In the genomic region with DNA sequence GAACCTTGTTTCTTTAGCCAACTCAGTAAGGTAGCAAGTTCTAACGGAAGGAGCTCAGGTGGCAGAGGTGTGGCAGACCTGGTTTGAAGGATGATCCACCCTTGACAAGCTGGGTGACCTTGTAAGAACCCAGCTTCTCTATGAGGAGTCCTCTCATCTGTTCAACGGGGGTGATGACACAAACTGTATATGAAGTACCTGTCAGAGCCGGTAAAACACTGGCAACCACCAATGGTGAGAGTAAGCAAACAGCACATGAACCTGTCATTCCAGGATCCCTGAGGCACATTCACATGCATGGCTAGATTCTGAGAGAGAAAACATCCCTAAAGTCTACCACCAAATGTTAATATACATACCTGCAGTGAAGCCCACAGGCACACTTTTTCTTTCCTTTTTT, we compare ENCODE assay signal across 16 cellular contexts. TPM values are rescaled to one million over a fixed set of nuclear protein-coding genes. Genes with fewer than 3 reads are reported as not detected.
DNase-seq lines count a peak whose midpoint lies in the region; ATAC-seq, FAIRE-seq and TF ChIP-seq lines count a peak whose summit lies in the region.
"Had no signal": no experiment of that assay in that cellular context is flagged by ENCODE, and none has a peak within 500 bp of the region (broad histone marks: within the 10 kb centered on the region; RNA-seq: fewer than 3 reads in every experiment).

No MANE protein-coding gene starts in this region.

- H3K4me3 Mint-ChIP-seq in IgD-negative memory B cell (peak overlapping the region in 3 of 4 donors; percentile 10 to 89 (median 39)), natural killer cell (peak overlapping the region; percentile 82)

- CTCF ChIA-PET in GM12878 (lab: Yijun Ruan, JAX): interaction anchor here (1.1 to 1.4 kb wide), 2 partner anchors 10 to 53 kb away, joined by 3 to 6 read pairs; no protein-coding TSS in a partner anchor

- no peak for TF ChIP-seq RAD21 in GM12878 (IDR thresholded peaks at IDR 0.05; ENCODE audit: insufficient read depth, low read depth, low read length)

- DNase-seq in COLO668 (lab: John Stamatoyannopoulos, UW; ENCODE audit: unreplicated experiment) (peak; percentile 5), GM12878 (ENCODE audit: low read depth, low spot score) (no peak), natural killer cell (no peak), NCI-H187 (lab: John Stamatoyannopoulos, UW) (no peak), DMS153 treated with DMSO at 0.1 percent for 48 hours (lab: John Stamatoyannopoulos, UW; ENCODE audit: unreplicated experiment) (no peak), G401 (ENCODE audit: low spot score) (no peak)
- DNase-seq: dermis blood vessel endothelial cell; DMS79; gastrocnemius medialis; NCI-H510A treated with DMSO at 0.1 percent for 48 hours; SIG-M5; stimulated activated CD4-positive, alpha-beta T cell treated with anti-CD3 and anti-CD28 coated beads, Interleukin-2, amount 100 ng/mL, for 48 hours had no signal

- peak overlapping the region; percentile 12 to 89 (median 71) for H3K27ac Mint-ChIP-seq in IgD-negative memory B cell
- peak overlapping the region; percentile 64 to 95 for H3K27ac Mint-ChIP-seq in natural killer cell

- H3K9me3 ChIP-seq in GM12878 (replicated peaks; ENCODE audit: control insufficient read depth, insufficient read depth, low read length): peaks cover 4% of the 10 kb centered on the region; the same call in 2 of the 3 replicates
- H3K9me3 ChIP-seq: gastrocnemius medialis, pancreas had no signal

- TF ChIP-seq CTCF in GM12878 (IDR thresholded peaks at IDR 0.05 in 2 of 3, conservative IDR thresholded peaks at IDR 0.05 in 1 of 3; ENCODE audit: control insufficient read depth in 2 of 3, extremely low read depth in 1 of 3, insufficient read depth in 1 of 3, low read depth in 3 of 3, low read length in 3 of 3): no peak
- no peak for TF ChIP-seq CTCF in natural killer cell (IDR thresholded peaks at IDR 0.05)

- H3K79me2 ChIP-seq in GM12878 (ENCODE audit: control insufficient read depth, insufficient read depth, low read length): peaks cover 52% of the 10 kb centered on the region

- SMC1A ChIA-PET in GM12878 (lab: Charles Lee; ENCODE audit: uncharacterized antibody, unreplicated experiment): interaction anchor here (0.6 to 4.9 kb wide), 4 partner anchors 9 to 53 kb away, joined by 3 to 46 read pairs (median 3); no protein-coding TSS in a partner anchor

- in situ Hi-C loops in GM12878 (cut with MboI) (no loop called here), G401 (cut with HindIII; ENCODE audit: low sequenced_read_pairs) (no loop called here)

- FAIRE-seq in GM12878 (lab: Jason Lieb, UNC): no peak
- FAIRE-seq: pancreas had no signal

- no peak for TF ChIP-seq EP300 in GM12878 (IDR thresholded peaks at IDR 0.05; ENCODE audit: borderline replicate concordance in 1 of 2, control insufficient read depth in 1 of 2, low read depth in 2 of 2, low read length in 2 of 2)

- POLR2A ChIA-PET in GM12878 (lab: Charles Lee): no interaction called here

- intact Hi-C loops in GM12878 (cut with micrococcal nuclease; ENCODE audit: unreplicated experiment) (no loop called here), natural killer cell (cut with micrococcal nuclease) (no loop called here)

- H3K4me3 ChIP-seq in GM12878: no peak overlapping the region
- H3K4me3 ChIP-seq: gastrocnemius medialis, pancreas had no signal

- no peak overlapping the region for H3K27ac ChIP-seq in GM12878 (ENCODE audit: control insufficient read depth, insufficient read depth)
- H3K27ac ChIP-seq: pancreas had no signal

- no peaks in the 10 kb centered on the region for H4K20me1 ChIP-seq in GM12878 (ENCODE audit: control insufficient read depth, insufficient read depth)

- WGBS in GM12878 (ENCODE audit: insufficient coverage, insufficient replicate concordance, low lambda C conversion rate, missing lambda C conversion rate): 66% methylated on average over 3 of the region's 3 CpGs

- no TSS peak for BruUV-seq in GM12878 (replicated peaks; lab: Mats Ljungman, UMichigan)

- RAD21 ChIA-PET in GM12878 (lab: Charles Lee; ENCODE audit: unreplicated experiment): interaction anchor here (1.0 kb wide), 1 partner anchor 52 kb away, joined by 4 read pairs; no protein-coding TSS in a partner anchor

- no peak for TF ChIP-seq POLR2A in GM12878 (IDR thresholded peaks at IDR 0.05; ENCODE audit: low read depth, low read length)

- no peaks in the 10 kb centered on the region for H3K27me3 ChIP-seq in GM12878 (replicated peaks in 1 of 2; ENCODE audit: control insufficient read depth in 2 of 2, insufficient read depth in 2 of 2, low read length in 1 of 2)
- H3K27me3 ChIP-seq: gastrocnemius medialis, pancreas had no signal

- H3K36me3 Mint-ChIP-seq in IgD-negative memory B cell (peaks cover 4% of the 10 kb centered on the region), natural killer cell (no peaks in the 10 kb centered on the region)

- peaks cover 3% of the 10 kb centered on the region for H3K4me1 ChIP-seq in GM12878 (ENCODE audit: control insufficient read depth, insufficient read depth, low read length)

- H3K36me3 ChIP-seq in GM12878 (ENCODE audit: control insufficient read depth in 2 of 2, insufficient read depth in 2 of 2, low read length in 1 of 2): no peaks in the 10 kb centered on the region; a peak in 1 of 4 replicates
- H3K36me3 ChIP-seq: gastrocnemius medialis, pancreas had no signal

- ATAC-seq in GM12878: no peak
- ATAC-seq in natural killer cell: no peak
- ATAC-seq in GM18858 (IDR thresholded peaks at IDR 0.05; ENCODE audit: unreplicated experiment): no peak
- ATAC-seq: gastrocnemius medialis, left lobe of liver, pancreas had no signal

- H3K4me1 Mint-ChIP-seq in IgD-negative memory B cell (peaks cover 21 to 30% (median 26%) of the 10 kb centered on the region in 3 donors), natural killer cell (peaks cover 23 to 35% of the 10 kb centered on the region in 2 donors)

- no peak overlapping the region for H2AFZ ChIP-seq in GM12878 (ENCODE audit: control insufficient read depth, low read depth, low read length)

- H3K9me3 Mint-ChIP-seq in IgD-negative memory B cell (no peaks in the 10 kb centered on the region), natural killer cell (no peaks in the 10 kb centered on the region)

- no peaks in the 10 kb centered on the region for H3K27me3 Mint-ChIP-seq in IgD-negative memory B cell
- H3K27me3 Mint-ChIP-seq in natural killer cell (ENCODE audit: low read depth in 2 of 2): no peaks in the 10 kb centered on the region

- peak overlapping the region; percentile 47 for H3K4me2 ChIP-seq in GM12878 (ENCODE audit: control insufficient read depth, insufficient read depth)

- H3K9ac ChIP-seq in GM12878 (ENCODE audit: control insufficient read depth, insufficient read depth, low read length): no peak overlapping the region

TF ChIP-seq in GM12878, 131 proteins besides CTCF, POLR2A, EP300 and RAD21 (continues in another document):
- no peak for TF ChIP-seq RB1 (IDR thresholded peaks at IDR 0.05; ENCODE audit: borderline replicate concordance)
- TF ChIP-seq NFYA (IDR thresholded peaks at IDR 0.05; ENCODE audit: borderline replicate concordance, low read depth, low read length): no peak
- TF ChIP-seq SUPT20H (IDR thresholded peaks at IDR 0.05; ENCODE audit: borderline replicate concordance, control insufficient read depth, low read depth, low read length): no peak
- no peak for TF ChIP-seq IKZF2 (IDR thresholded peaks at IDR 0.05)
- no peak for TF ChIP-seq ZNF622 (IDR thresholded peaks at IDR 0.05)

RNA-seq across cellular contexts. Expression of a gene that starts 2.4 kb away (rescaled TPM):
- polyA plus RNA-seq in IgD-negative memory B cell (38.7 TPM), GM12878 (2011; rRNA removed) (11.4 and 21.2 TPM in 2 replicates), GM12878 (2014; fragmentation: Illumina TruSeq; extraction: Trizol) (22.2 and 24.6 TPM in 2 replicates), GM12878 (2014; fragmentation: Nextera tagmentation; extraction: Ambion mirVana) (1 to 10 TPM; 1.5 to 4.3 TPM), GM12878 (2014; rRNA removed) (33.5 TPM in 2 replicates), GM12878 (2016; fragmentation: Nextera tagmentation; extraction: Ambion mirVana) (10 to 100 TPM; 35.2 to 38.4 TPM)
- 122 and 123 TPM in 2 replicates for total RNA-seq in GM12878 (2013; cell fraction: nucleolus; rRNA removed)
- total RNA-seq in GM12878 (2014; rRNA removed) (42.3 and 53.0 TPM in 2 replicates), GM12878 (2014; rRNA removed; fragmentation: Illumina TruSeq; extraction: Trizol) (18.1 and 21.0 TPM in 2 replicates), GM12878 (2021) (56.1 and 64.1 TPM in 2 replicates), natural killer cell (100 to 1,000 TPM in 1 of 3 donors, 10 to 100 TPM in 2; 63.9 to 104 (median 82.7) TPM)
- polyA plus RNA-seq in GM12878 (2011; ENCODE audit: low read depth): 10.9 TPM
- polyA plus RNA-seq in GM12878 (2011; cell fraction: cytosol; rRNA removed): 22.8 and 24.6 TPM in 2 replicates
- polyA plus RNA-seq in GM12878 (2011; cell fraction: nucleus; rRNA removed): 78.9 and 103 TPM in 2 replicates
- 27.1 and 31.2 TPM in 2 replicates for polyA plus RNA-seq in GM12878 (2012)
- 61.8 and 73.4 TPM in 2 replicates for polyA minus RNA-seq in GM12878 (2011; rRNA and poly(A)+ RNA removed)
- 28.6 and 35.1 TPM in 2 replicates for polyA minus RNA-seq in GM12878 (2011; cell fraction: cytosol; rRNA and poly(A)+ RNA removed)
- polyA minus RNA-seq in GM12878 (2011; cell fraction: nucleus; rRNA and poly(A)+ RNA removed): 30.3 and 49.4 TPM in 2 replicates
- total RNA-seq in G401 (2014; rRNA removed; shearing (Covaris generic)): 62.5 and 81.4 TPM in 2 replicates

RNA-seq across cellular contexts. Expression of a gene that starts 40.1 kb away (rescaled TPM):
- 39.2 TPM for polyA plus RNA-seq in IgD-negative memory B cell
- 40.4 and 44.1 TPM in 2 replicates for total RNA-seq in GM12878 (2013; cell fraction: nucleolus; rRNA removed)
- total RNA-seq in GM12878 (2014; rRNA removed): 53.8 and 59.8 TPM in 2 replicates
- 43.3 and 45.2 TPM in 2 replicates for total RNA-seq in GM12878 (2014; rRNA removed; fragmentation: Illumina TruSeq; extraction: Trizol)
- total RNA-seq in GM12878 (2021): 42.9 and 43.6 TPM in 2 replicates
- 18.6 TPM for polyA plus RNA-seq in GM12878 (2011; ENCODE audit: low read depth)
- polyA plus RNA-seq in GM12878 (2011; rRNA removed): 52.5 and 83.3 TPM in 2 replicates
- polyA plus RNA-seq in GM12878 (2011; cell fraction: cytosol; rRNA removed): 69.7 and 92.3 TPM in 2 replicates
- 34.4 and 49.3 TPM in 2 replicates for polyA plus RNA-seq in GM12878 (2011; cell fraction: nucleus; rRNA removed)
- polyA plus RNA-seq in GM12878 (2012): 26.7 and 30.0 TPM in 2 replicates
- 33.2 and 39.5 TPM in 2 replicates for polyA plus RNA-seq in GM12878 (2014; fragmentation: Illumina TruSeq; extraction: Trizol)
- polyA plus RNA-seq in GM12878 (2014; fragmentation: Nextera tagmentation; extraction: Ambion mirVana): 10 to 100 TPM; 46.4 to 51.1 TPM
- polyA plus RNA-seq in GM12878 (2014; rRNA removed): 49.3 and 64.5 TPM in 2 replicates
- polyA plus RNA-seq in GM12878 (2016; fragmentation: Nextera tagmentation; extraction: Ambion mirVana): 10 to 100 TPM; 61.6 to 64.4 TPM
- 50.8 and 68.7 TPM in 2 replicates for polyA minus RNA-seq in GM12878 (2011; rRNA and poly(A)+ RNA removed)
- polyA minus RNA-seq in GM12878 (2011; cell fraction: cytosol; rRNA and poly(A)+ RNA removed): 23.5 and 23.7 TPM in 2 replicates
- polyA minus RNA-seq in GM12878 (2011; cell fraction: nucleus; rRNA and poly(A)+ RNA removed): 43.3 and 70.2 TPM in 2 replicates
- 10 to 100 TPM; 18.1 to 37.4 (median 33.4) TPM for total RNA-seq in natural killer cell
- total RNA-seq in G401 (2014; rRNA removed; shearing (Covaris generic)): 59.2 and 87.4 TPM in 2 replicates
